8 cellular contexts compared by ENCODE assay signal in genomic region chr14:28766505-28767238, GRCh38. TPM values are rescaled to one million over a fixed set of nuclear protein-coding genes. Genes with fewer than 3 reads are reported as not detected.
DNase-seq lines count a peak whose midpoint lies in the region; ATAC-seq and TF ChIP-seq lines count a peak whose summit lies in the region.

FOXG1 (plus strand) TSS chr14:28766787; CDS start chr14:28767280, 493 bp downstream.

- no peak for TF ChIP-seq CTCF in heart left ventricle (IDR thresholded peaks at IDR 0.05)

- H3K9me3 ChIP-seq in heart left ventricle: peaks cover 0 to 6% (median 0%) of the 10 kb centered on the region in 12 donors

- 1 to 9% (median 5%) methylated on average over 46 to 80 of the region's 80 CpGs for WGBS in heart left ventricle, 4 donors

- peak within 1 kb of the TSS in 11 of 12 donors; percentile 8 to 46 (median 38) for H3K4me3 ChIP-seq in heart left ventricle

- peaks cover 50 to 96% (median 93%) of the 10 kb centered on the region in 9 donors for H3K27me3 ChIP-seq in heart left ventricle

- H3K36me3 Mint-ChIP-seq in dendritic cell treated with granulocyte-macrophage colony-stimulating factor and Interleukin-4, amounts not matched to agents 40 ng/mL and 50 ng/mL, for 4 days (ENCODE audit: low read depth): no peaks in the 10 kb centered on the region

- ATAC-seq in heart left ventricle (no peak), left ventricle myocardium superior (no peak), GM18519 (IDR thresholded peaks at IDR 0.05; ENCODE audit: low FRiP score, unreplicated experiment) (no peak)

- intact Hi-C loops in heart left ventricle (cut with DNase I) (no loop called here), left ventricle myocardium superior (cut with micrococcal nuclease) (no loop called here)
- intact Hi-C loops in dendritic cell treated with granulocyte-macrophage colony-stimulating factor and Interleukin-4, amounts not matched to agents 40 ng/mL and 50 ng/mL, for 4 days (cut with micrococcal nuclease): no loop called here

- TF ChIP-seq POLR2A in heart left ventricle (IDR thresholded peaks at IDR 0.05): no peak

- no peak for DNase-seq in heart left ventricle
- no peak for DNase-seq in left ventricle myocardium superior
- peak; percentile 93 for DNase-seq in NCI-H345 treated with DMSO at 0.1 percent for 48 hours (lab: John Stamatoyannopoulos, UW; ENCODE audit: unreplicated experiment)
- DNase-seq in nucleus accumbens (lab: John Stamatoyannopoulos, UW): peak in 44 of 56 donors; percentile 34 to 91 (median 74)
- DNase-seq in KBM-7: no peak
- DNase-seq in activated naive CD4-positive, alpha-beta T cell treated with anti-CD3 and anti-CD28 coated beads, Interleukin-2, amount 50 U/mL, for 16 hours: no peak

- no peaks in the 10 kb centered on the region for H3K36me3 ChIP-seq in heart left ventricle

- H3K4me1 Mint-ChIP-seq in dendritic cell treated with granulocyte-macrophage colony-stimulating factor and Interleukin-4, amounts not matched to agents 40 ng/mL and 50 ng/mL, for 4 days (ENCODE audit: low read depth): peaks cover 12% of the 10 kb centered on the region

- peaks cover 7% of the 10 kb centered on the region for H3K9me3 Mint-ChIP-seq in dendritic cell treated with granulocyte-macrophage colony-stimulating factor and Interleukin-4, amounts not matched to agents 40 ng/mL and 50 ng/mL, for 4 days

- peaks cover 76% of the 10 kb centered on the region for H3K27me3 Mint-ChIP-seq in dendritic cell treated with granulocyte-macrophage colony-stimulating factor and Interleukin-4, amounts not matched to agents 40 ng/mL and 50 ng/mL, for 4 days

- in situ Hi-C loops in KBM-7 (cut with MboI; ENCODE audit: low pct_unique_long_range_greater_than_20kb, low sequenced_read_pairs): no loop called here

- no peak within 1 kb of the TSS for H3K27ac ChIP-seq in heart left ventricle

- no peak within 1 kb of the TSS for H3K27ac Mint-ChIP-seq in dendritic cell treated with granulocyte-macrophage colony-stimulating factor and Interleukin-4, amounts not matched to agents 40 ng/mL and 50 ng/mL, for 4 days

- peaks cover 0 to 19% (median 10%) of the 10 kb centered on the region in 12 donors for H3K4me1 ChIP-seq in heart left ventricle

- H3K4me3 Mint-ChIP-seq in dendritic cell treated with granulocyte-macrophage colony-stimulating factor and Interleukin-4, amounts not matched to agents 40 ng/mL and 50 ng/mL, for 4 days: peak within 1 kb of the TSS; percentile 73

RNA-seq across cellular contexts. Expression of gene FOXG1, which starts in this region (rescaled TPM):
- not detected for total RNA-seq in heart left ventricle
- polyA plus RNA-seq in heart left ventricle: not detected
- total RNA-seq in left ventricle myocardium superior: not detected

Comparison
In these comparisons a context has a peak if more than half of its experiments do, and no peak if none do; other contexts are left out.
1. DNase-seq: peak in NCI-H345 treated with DMSO at 0.1 percent for 48 hours (single experiment) and nucleus accumbens (44 of 56); none in heart left ventricle (0 of 5), left ventricle myocardium superior (single experiment), KBM-7 (single experiment) and activated naive CD4-positive, alpha-beta T cell treated with anti-CD3 and anti-CD28 coated beads, Interleukin-2, amount 50 U/mL, for 16 hours (single experiment).